In genomic region chr2:181085729-181086128, GRCh38 we compare ENCODE assay signal across 8 cellular contexts.
"Had no signal": no experiment of that assay in that cellular context is flagged by ENCODE, and none has a peak within 500 bp of the region (broad histone marks: within the 10 kb centered on the region; RNA-seq: fewer than 3 reads in every experiment).

No MANE protein-coding gene starts in this region.

- H3K27ac ChIP-seq: HL-60 had no signal

- H3K9me3 ChIP-seq: HAP-1 had no signal

- H2AFZ ChIP-seq: GM23338 had no signal

- H3K4me3 ChIP-seq: GM23338, HAP-1, K562 had no signal

- H3K4me1 ChIP-seq: HAP-1 had no signal

- ATAC-seq: GM23338, HCT116, HepG2, K562 had no signal

- H3K27ac Mint-ChIP-seq: GM23338, HFFc6 had no signal

- H3K4me1 Mint-ChIP-seq: GM23338 had no signal

- H3K4me2 ChIP-seq: GM23338 had no signal

- H3K4me3 Mint-ChIP-seq: GM23338, HFFc6 had no signal

- DNase-seq: HFFc6, KG1 had no signal

- H3K36me3 ChIP-seq: HAP-1 had no signal
